Comparison of ENCODE assay signal across 1 cellular context in genomic region chr17:35243459-35244204, GRCh38.
TF ChIP-seq lines count a peak whose summit lies in the region.

No MANE protein-coding gene starts in this region.

TF ChIP-seq in SK-N-SH, 30 proteins besides CTCF, POLR2A, EP300 and RAD21 (continued from another document):
- TF ChIP-seq ZBTB33 (IDR thresholded peaks at IDR 0.05; ENCODE audit: borderline replicate concordance, low read depth), result no peak
- TF ChIP-seq GATA2 (CRISPR knock-in tag; IDR thresholded peaks at IDR 0.05), result no peak
- no peak for TF ChIP-seq USF1 (IDR thresholded peaks at IDR 0.05; ENCODE audit: borderline replicate concordance, low read depth)
- peak; percentile 75 for TF ChIP-seq MAX (IDR thresholded peaks at IDR 0.05; ENCODE audit: low read depth)
- TF ChIP-seq JUND (IDR thresholded peaks at IDR 0.05), result no peak
- TF ChIP-seq PBX3 (IDR thresholded peaks at IDR 0.05), result peak; percentile 39; the same call in 1 of the 2 replicates
- no peak for TF ChIP-seq POLR2AphosphoS5 (IDR thresholded peaks at IDR 0.05; ENCODE audit: low read depth, low read length)
- 0 out of 2 replicates have a peak, but pooled peaks have one; percentile 13 for TF ChIP-seq NFIC (IDR thresholded peaks at IDR 0.05; ENCODE audit: borderline replicate concordance)
- TF ChIP-seq IRF3 (IDR thresholded peaks at IDR 0.05; ENCODE audit: low read depth, low read length), result no peak
- TF ChIP-seq NRF1 (IDR thresholded peaks at IDR 0.05; ENCODE audit: low read depth, low read length), result no peak
- no peak for TF ChIP-seq SMC3 (IDR thresholded peaks at IDR 0.05; ENCODE audit: low read depth, low read length)
- TF ChIP-seq FOSL2 (IDR thresholded peaks at IDR 0.05; ENCODE audit: borderline replicate concordance, low read depth), result no peak
- TF ChIP-seq RCOR1 (IDR thresholded peaks at IDR 0.05; ENCODE audit: low read length), result no peak
